ENCODE assay signal across 1 cellular context in the genomic region with DNA sequence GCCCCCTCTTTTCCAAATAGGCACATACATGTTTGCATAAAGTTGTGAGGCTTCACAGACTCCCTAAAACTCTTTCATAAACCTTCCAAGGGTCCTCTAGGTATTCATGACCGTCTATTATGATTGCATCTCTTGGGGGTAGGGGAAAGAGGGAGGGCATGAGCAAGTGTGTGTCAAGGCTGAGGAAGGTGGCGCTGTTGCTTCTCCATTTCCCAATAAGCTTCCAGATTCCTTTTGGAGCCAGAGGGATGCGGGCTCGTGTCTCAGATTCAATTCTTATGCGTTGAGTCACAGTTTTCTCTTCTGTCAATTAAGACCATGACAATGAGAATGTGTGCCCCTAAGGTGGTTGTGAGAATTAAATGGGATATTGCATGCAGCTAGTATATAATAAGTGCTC.
TF ChIP-seq lines count a peak whose summit lies in the region.

No MANE protein-coding gene starts in this region.

TF ChIP-seq in H1, 55 proteins besides CTCF, POLR2A, EP300 and RAD21:
- TF ChIP-seq EGR1 (IDR thresholded peaks at IDR 0.05; ENCODE audit: borderline replicate concordance, low read depth, low read length) (no peak), JUND (IDR thresholded peaks at IDR 0.05; ENCODE audit: low read length) (peak; percentile 27; the same call in 1 of the 2 replicates)
TF ChIP-seq in H1: peak in this region for 1.
